ENCODE assay signal across 1 cellular context in genomic region chr19:17952041-17952976, GRCh38.
TF ChIP-seq lines count a peak whose summit lies in the region.

No MANE protein-coding gene starts in this region.

TF ChIP-seq in WTC11, 78 proteins besides CTCF, POLR2A, EP300 and RAD21 (continued from another document):
- 0 out of 2 replicates have a peak, but pooled peaks have one; percentile 9 for TF ChIP-seq ZNF281 (CRISPR knock-in tag; IDR thresholded peaks at IDR 0.05)
